2 cellular contexts compared by ENCODE assay signal in the genomic region with DNA sequence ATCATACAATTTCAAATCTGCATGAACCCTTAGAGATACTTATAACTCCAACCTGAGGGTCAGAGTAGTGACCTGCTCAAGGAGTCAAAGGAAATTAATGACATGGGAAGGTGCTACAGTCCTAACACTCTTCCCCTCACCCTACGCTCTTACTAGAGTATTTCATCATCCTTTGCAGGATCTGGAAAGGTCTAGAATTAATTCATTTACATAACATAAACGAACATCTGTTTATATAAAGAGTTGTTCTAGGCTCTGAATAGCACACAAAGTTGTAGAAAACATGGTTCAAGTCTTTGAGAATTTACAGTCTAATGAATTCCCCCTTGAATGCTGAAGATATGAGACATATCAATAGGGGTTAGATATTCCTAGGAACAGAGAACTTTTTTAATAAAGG.
TF ChIP-seq lines count a peak whose summit lies in the region.

No MANE protein-coding gene starts in this region.

TF ChIP-seq in HCT116, 20 proteins besides CTCF, POLR2A, EP300 and RAD21:
- TF ChIP-seq EZH2 (IDR thresholded peaks at IDR 0.05): no peak
- no peak for TF ChIP-seq EZH2phosphoT487 (IDR thresholded peaks at IDR 0.05; ENCODE audit: borderline replicate concordance)
- peak; percentile 40; the same call in 1 of the 2 replicates for TF ChIP-seq CEBPB (IDR thresholded peaks at IDR 0.05; ENCODE audit: low read depth)
- no peak for TF ChIP-seq EGR1 (IDR thresholded peaks at IDR 0.05; ENCODE audit: low read depth)
- TF ChIP-seq YY1 (IDR thresholded peaks at IDR 0.05; ENCODE audit: extremely low read depth, insufficient replicate concordance, low read depth, low read length): no peak
- no peak for TF ChIP-seq CBX3 (IDR thresholded peaks at IDR 0.05; ENCODE audit: low read depth)
- TF ChIP-seq SRF (IDR thresholded peaks at IDR 0.05; ENCODE audit: low read depth): no peak
- TF ChIP-seq, protein P1, sequence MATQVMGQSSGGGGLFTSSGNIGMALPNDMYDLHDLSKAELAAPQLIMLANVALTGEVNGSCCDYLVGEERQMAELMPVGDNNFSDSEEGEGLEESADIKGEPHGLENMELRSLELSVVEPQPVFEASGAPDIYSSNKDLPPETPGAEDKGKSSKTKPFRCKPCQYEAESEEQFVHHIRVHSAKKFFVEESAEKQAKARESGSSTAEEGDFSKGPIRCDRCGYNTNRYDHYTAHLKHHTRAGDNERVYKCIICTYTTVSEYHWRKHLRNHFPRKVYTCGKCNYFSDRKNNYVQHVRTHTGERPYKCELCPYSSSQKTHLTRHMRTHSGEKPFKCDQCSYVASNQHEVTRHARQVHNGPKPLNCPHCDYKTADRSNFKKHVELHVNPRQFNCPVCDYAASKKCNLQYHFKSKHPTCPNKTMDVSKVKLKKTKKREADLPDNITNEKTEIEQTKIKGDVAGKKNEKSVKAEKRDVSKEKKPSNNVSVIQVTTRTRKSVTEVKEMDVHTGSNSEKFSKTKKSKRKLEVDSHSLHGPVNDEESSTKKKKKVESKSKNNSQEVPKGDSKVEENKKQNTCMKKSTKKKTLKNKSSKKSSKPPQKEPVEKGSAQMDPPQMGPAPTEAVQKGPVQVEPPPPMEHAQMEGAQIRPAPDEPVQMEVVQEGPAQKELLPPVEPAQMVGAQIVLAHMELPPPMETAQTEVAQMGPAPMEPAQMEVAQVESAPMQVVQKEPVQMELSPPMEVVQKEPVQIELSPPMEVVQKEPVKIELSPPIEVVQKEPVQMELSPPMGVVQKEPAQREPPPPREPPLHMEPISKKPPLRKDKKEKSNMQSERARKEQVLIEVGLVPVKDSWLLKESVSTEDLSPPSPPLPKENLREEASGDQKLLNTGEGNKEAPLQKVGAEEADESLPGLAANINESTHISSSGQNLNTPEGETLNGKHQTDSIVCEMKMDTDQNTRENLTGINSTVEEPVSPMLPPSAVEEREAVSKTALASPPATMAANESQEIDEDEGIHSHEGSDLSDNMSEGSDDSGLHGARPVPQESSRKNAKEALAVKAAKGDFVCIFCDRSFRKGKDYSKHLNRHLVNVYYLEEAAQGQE (IDR thresholded peaks at IDR 0.05; ENCODE audit: low read depth): no peak
- no peak for TF ChIP-seq FOSL1 (IDR thresholded peaks at IDR 0.05; ENCODE audit: low read depth)
TF ChIP-seq in HCT116: peak in this region for 1.

TF ChIP-seq in K562, 482 proteins besides CTCF, POLR2A, EP300 and RAD21 (continues in another document):
- TF ChIP-seq NFXL1 (CRISPR knock-in tag; IDR thresholded peaks at IDR 0.05) (no peak), LEF1 (IDR thresholded peaks at IDR 0.05) (peak; percentile 47; the same call in 1 of the 2 replicates), ZNF217 (CRISPR knock-in tag; IDR thresholded peaks at IDR 0.05) (no peak), NCOA6 (IDR thresholded peaks at IDR 0.05) (no peak), JUND (IDR thresholded peaks at IDR 0.05; ENCODE audit: borderline replicate concordance, low read depth, low read length) (peak; percentile 58; the same call in 1 of the 2 replicates), JUND (tag; IDR thresholded peaks at IDR 0.05; ENCODE audit: borderline replicate concordance, low read depth, low read length) (no peak), HDAC8 (tag; IDR thresholded peaks at IDR 0.05) (no peak), TSC22D4 (tag; IDR thresholded peaks at IDR 0.05) (no peak), MECOM (CRISPR knock-in tag; IDR thresholded peaks at IDR 0.05) (no peak), CBX3 (IDR thresholded peaks at IDR 0.05; ENCODE audit: borderline replicate concordance in 1 of 2, low read length in 2 of 2) (no peak), NR2F6 (CRISPR knock-in tag; IDR thresholded peaks at IDR 0.05) (no peak), ESRRB (CRISPR knock-in tag; IDR thresholded peaks at IDR 0.05; ENCODE audit: borderline replicate concordance) (no peak), ZNF717 (CRISPR knock-in tag; IDR thresholded peaks at IDR 0.05) (no peak), GTF2E2 (tag; IDR thresholded peaks at IDR 0.05) (no peak), ZNF584 (CRISPR knock-in tag; IDR thresholded peaks at IDR 0.05; ENCODE audit: low read depth) (peak; percentile 81; the same call in 1 of the 2 replicates), SMAD2 (IDR thresholded peaks at IDR 0.05; ENCODE audit: low read depth, low read length) (no peak), MXI1 (IDR thresholded peaks at IDR 0.05; ENCODE audit: low read depth, low read length) (no peak), RREB1 (CRISPR knock-in tag; IDR thresholded peaks at IDR 0.05) (no peak), ZNF212 (CRISPR knock-in tag; IDR thresholded peaks at IDR 0.05) (no peak), ASH1L (IDR thresholded peaks at IDR 0.05; ENCODE audit: borderline replicate concordance, low read depth, partially characterized antibody) (no peak), ZNF561 (CRISPR knock-in tag; conservative IDR thresholded peaks at IDR 0.05) (no peak), HMGN3 (IDR thresholded peaks at IDR 0.05; ENCODE audit: borderline replicate concordance, extremely low read depth, insufficient read length, low read depth, low read length) (no peak), KLF6 (CRISPR knock-in tag; IDR thresholded peaks at IDR 0.05; ENCODE audit: borderline replicate concordance) (no peak)
- TF ChIP-seq, protein P2, sequence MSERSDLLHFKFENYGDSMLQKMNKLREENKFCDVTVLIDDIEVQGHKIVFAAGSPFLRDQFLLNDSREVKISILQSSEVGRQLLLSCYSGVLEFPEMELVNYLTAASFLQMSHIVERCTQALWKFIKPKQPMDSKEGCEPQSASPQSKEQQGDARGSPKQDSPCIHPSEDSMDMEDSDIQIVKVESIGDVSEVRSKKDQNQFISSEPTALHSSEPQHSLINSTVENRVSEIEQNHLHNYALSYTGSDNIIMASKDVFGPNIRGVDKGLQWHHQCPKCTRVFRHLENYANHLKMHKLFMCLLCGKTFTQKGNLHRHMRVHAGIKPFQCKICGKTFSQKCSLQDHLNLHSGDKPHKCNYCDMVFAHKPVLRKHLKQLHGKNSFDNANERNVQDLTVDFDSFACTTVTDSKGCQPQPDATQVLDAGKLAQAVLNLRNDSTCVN (CRISPR knock-in tag; IDR thresholded peaks at IDR 0.05): no peak
- TF ChIP-seq, protein P3, sequence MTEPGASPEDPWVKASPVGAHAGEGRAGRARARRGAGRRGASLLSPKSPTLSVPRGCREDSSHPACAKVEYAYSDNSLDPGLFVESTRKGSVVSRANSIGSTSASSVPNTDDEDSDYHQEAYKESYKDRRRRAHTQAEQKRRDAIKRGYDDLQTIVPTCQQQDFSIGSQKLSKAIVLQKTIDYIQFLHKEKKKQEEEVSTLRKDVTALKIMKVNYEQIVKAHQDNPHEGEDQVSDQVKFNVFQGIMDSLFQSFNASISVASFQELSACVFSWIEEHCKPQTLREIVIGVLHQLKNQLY (CRISPR knock-in tag; conservative IDR thresholded peaks at IDR 0.05): no peak
- TF ChIP-seq, protein P4, sequence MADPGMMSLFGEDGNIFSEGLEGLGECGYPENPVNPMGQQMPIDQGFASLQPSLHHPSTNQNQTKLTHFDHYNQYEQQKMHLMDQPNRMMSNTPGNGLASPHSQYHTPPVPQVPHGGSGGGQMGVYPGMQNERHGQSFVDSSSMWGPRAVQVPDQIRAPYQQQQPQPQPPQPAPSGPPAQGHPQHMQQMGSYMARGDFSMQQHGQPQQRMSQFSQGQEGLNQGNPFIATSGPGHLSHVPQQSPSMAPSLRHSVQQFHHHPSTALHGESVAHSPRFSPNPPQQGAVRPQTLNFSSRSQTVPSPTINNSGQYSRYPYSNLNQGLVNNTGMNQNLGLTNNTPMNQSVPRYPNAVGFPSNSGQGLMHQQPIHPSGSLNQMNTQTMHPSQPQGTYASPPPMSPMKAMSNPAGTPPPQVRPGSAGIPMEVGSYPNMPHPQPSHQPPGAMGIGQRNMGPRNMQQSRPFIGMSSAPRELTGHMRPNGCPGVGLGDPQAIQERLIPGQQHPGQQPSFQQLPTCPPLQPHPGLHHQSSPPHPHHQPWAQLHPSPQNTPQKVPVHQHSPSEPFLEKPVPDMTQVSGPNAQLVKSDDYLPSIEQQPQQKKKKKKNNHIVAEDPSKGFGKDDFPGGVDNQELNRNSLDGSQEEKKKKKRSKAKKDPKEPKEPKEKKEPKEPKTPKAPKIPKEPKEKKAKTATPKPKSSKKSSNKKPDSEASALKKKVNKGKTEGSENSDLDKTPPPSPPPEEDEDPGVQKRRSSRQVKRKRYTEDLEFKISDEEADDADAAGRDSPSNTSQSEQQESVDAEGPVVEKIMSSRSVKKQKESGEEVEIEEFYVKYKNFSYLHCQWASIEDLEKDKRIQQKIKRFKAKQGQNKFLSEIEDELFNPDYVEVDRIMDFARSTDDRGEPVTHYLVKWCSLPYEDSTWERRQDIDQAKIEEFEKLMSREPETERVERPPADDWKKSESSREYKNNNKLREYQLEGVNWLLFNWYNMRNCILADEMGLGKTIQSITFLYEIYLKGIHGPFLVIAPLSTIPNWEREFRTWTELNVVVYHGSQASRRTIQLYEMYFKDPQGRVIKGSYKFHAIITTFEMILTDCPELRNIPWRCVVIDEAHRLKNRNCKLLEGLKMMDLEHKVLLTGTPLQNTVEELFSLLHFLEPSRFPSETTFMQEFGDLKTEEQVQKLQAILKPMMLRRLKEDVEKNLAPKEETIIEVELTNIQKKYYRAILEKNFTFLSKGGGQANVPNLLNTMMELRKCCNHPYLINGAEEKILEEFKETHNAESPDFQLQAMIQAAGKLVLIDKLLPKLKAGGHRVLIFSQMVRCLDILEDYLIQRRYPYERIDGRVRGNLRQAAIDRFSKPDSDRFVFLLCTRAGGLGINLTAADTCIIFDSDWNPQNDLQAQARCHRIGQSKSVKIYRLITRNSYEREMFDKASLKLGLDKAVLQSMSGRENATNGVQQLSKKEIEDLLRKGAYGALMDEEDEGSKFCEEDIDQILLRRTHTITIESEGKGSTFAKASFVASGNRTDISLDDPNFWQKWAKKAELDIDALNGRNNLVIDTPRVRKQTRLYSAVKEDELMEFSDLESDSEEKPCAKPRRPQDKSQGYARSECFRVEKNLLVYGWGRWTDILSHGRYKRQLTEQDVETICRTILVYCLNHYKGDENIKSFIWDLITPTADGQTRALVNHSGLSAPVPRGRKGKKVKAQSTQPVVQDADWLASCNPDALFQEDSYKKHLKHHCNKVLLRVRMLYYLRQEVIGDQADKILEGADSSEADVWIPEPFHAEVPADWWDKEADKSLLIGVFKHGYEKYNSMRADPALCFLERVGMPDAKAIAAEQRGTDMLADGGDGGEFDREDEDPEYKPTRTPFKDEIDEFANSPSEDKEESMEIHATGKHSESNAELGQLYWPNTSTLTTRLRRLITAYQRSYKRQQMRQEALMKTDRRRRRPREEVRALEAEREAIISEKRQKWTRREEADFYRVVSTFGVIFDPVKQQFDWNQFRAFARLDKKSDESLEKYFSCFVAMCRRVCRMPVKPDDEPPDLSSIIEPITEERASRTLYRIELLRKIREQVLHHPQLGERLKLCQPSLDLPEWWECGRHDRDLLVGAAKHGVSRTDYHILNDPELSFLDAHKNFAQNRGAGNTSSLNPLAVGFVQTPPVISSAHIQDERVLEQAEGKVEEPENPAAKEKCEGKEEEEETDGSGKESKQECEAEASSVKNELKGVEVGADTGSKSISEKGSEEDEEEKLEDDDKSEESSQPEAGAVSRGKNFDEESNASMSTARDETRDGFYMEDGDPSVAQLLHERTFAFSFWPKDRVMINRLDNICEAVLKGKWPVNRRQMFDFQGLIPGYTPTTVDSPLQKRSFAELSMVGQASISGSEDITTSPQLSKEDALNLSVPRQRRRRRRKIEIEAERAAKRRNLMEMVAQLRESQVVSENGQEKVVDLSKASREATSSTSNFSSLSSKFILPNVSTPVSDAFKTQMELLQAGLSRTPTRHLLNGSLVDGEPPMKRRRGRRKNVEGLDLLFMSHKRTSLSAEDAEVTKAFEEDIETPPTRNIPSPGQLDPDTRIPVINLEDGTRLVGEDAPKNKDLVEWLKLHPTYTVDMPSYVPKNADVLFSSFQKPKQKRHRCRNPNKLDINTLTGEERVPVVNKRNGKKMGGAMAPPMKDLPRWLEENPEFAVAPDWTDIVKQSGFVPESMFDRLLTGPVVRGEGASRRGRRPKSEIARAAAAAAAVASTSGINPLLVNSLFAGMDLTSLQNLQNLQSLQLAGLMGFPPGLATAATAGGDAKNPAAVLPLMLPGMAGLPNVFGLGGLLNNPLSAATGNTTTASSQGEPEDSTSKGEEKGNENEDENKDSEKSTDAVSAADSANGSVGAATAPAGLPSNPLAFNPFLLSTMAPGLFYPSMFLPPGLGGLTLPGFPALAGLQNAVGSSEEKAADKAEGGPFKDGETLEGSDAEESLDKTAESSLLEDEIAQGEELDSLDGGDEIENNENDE (IDR thresholded peaks at IDR 0.05; ENCODE audit: low read depth, low read length): no peak
- TF ChIP-seq, protein P5, sequence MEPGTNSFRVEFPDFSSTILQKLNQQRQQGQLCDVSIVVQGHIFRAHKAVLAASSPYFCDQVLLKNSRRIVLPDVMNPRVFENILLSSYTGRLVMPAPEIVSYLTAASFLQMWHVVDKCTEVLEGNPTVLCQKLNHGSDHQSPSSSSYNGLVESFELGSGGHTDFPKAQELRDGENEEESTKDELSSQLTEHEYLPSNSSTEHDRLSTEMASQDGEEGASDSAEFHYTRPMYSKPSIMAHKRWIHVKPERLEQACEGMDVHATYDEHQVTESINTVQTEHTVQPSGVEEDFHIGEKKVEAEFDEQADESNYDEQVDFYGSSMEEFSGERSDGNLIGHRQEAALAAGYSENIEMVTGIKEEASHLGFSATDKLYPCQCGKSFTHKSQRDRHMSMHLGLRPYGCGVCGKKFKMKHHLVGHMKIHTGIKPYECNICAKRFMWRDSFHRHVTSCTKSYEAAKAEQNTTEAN (CRISPR knock-in tag; IDR thresholded peaks at IDR 0.05): no peak
